ENCODE assay signal across 1 cellular context in genomic region chr5:134003064-134003956, GRCh38.
TF ChIP-seq lines count a peak whose summit lies in the region.

No MANE protein-coding gene starts in this region.

TF ChIP-seq in WTC11, 78 proteins besides CTCF, POLR2A, EP300 and RAD21:
- TF ChIP-seq CDX4 (CRISPR knock-in tag; IDR thresholded peaks at IDR 0.05; ENCODE audit: borderline replicate concordance) (no peak), FOXJ3 (CRISPR knock-in tag; IDR thresholded peaks at IDR 0.05; ENCODE audit: borderline replicate concordance) (no peak), ZNF671 (CRISPR knock-in tag; IDR thresholded peaks at IDR 0.05) (no peak), GABPB1 (CRISPR knock-in tag; IDR thresholded peaks at IDR 0.05) (no peak), KAT7 (CRISPR knock-in tag; IDR thresholded peaks at IDR 0.05; ENCODE audit: borderline replicate concordance) (no peak), ARID4B (CRISPR knock-in tag; IDR thresholded peaks at IDR 0.05; ENCODE audit: borderline replicate concordance) (no peak), ZNF396 (CRISPR knock-in tag; IDR thresholded peaks at IDR 0.05; ENCODE audit: borderline replicate concordance) (no peak), CREB1 (CRISPR knock-in tag; IDR thresholded peaks at IDR 0.05) (no peak), PREB (CRISPR knock-in tag; IDR thresholded peaks at IDR 0.05; ENCODE audit: borderline replicate concordance) (no peak)
